8 cellular contexts compared by ENCODE assay signal in the genomic region with DNA sequence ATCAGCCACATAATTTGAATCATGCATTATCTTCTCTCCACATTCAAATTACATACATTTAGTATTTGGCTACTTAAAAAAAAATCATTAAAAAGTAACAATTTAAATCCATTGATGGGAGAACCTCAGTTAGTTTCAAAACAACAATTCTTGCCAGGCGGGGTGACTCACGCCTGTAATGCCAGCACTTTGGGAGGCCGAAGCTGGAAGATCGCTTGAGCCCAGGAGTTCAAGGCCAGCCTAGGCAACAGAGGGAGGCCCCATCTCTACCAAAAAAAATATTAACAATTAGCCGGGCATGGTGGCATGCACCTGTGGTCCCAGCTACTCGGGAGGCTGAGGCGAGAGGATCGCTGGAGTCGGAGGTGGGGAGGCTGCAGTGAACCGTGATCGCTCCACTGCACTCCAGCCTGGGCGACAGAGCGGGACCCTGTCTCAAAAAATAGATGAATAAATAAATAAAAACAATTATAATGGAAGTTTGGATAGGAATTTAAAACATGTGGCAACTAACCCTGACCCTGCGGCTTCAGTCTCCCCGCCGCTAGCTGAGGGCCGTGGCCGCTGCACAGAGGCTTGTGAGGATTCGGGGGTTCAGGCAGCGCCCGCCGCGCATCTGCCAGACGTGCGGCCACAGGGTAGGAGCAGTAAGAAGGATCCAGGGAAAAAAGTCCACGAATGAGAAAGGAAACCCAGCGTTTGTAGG. TPM values are rescaled to one million over a fixed set of nuclear protein-coding genes. Genes with fewer than 3 reads are reported as not detected.
A peak's percentile ranks its signal among the peaks of the same experiment; 100 is the strongest.
DNase-seq lines count a peak whose midpoint lies in the region; ATAC-seq lines count a peak whose summit lies in the region.

No MANE protein-coding gene starts in this region.

- H3K4me3 Mint-ChIP-seq in immature natural killer cell: peak overlapping the region; percentile 86 to 95 (median 93)

- peak overlapping the region; percentile 91 for H3K27ac ChIP-seq in temporal lobe (ENCODE audit: low read depth, low read length)

- peak overlapping the region; percentile 96 to 99 for H3K27ac Mint-ChIP-seq in activated naive CD4-positive, alpha-beta T cell treated with anti-CD3 and anti-CD28 coated beads, Interleukin-2, amount 50 U/mL, for 72 hours
- peak overlapping the region; percentile 95 to 98 (median 96) for H3K27ac Mint-ChIP-seq in immature natural killer cell

- H3K9me3 Mint-ChIP-seq in activated naive CD4-positive, alpha-beta T cell treated with anti-CD3 and anti-CD28 coated beads, Interleukin-2, amount 50 U/mL, for 72 hours: no peaks in the 10 kb centered on the region
- no peaks in the 10 kb centered on the region for H3K9me3 Mint-ChIP-seq in immature natural killer cell

- peaks cover 45 to 85% of the 10 kb centered on the region in 2 donors for H3K4me1 Mint-ChIP-seq in immature natural killer cell

- peak; percentile 2 for DNase-seq in NCI-H1092 treated with DMSO at 0.1 percent for 48 hours (lab: John Stamatoyannopoulos, UW)
- no peak for DNase-seq in NCI-H1092 (lab: John Stamatoyannopoulos, UW)
- DNase-seq in activated naive CD4-positive, alpha-beta T cell treated with anti-CD3 and anti-CD28 coated beads, Interleukin-2, amount 50 U/mL, for 72 hours (ENCODE audit: low spot score in 2 of 2): no peak
- DNase-seq in immature natural killer cell: no peak
- no peak for DNase-seq in HT-29 (ENCODE audit: low spot score)
- no peak for DNase-seq in NCI-H2196 (lab: John Stamatoyannopoulos, UW; ENCODE audit: unreplicated experiment)

- no peak for ATAC-seq in activated naive CD4-positive, alpha-beta T cell treated with anti-CD3 and anti-CD28 coated beads, Interleukin-2, amount 50 U/mL, for 72 hours
- no peak for ATAC-seq in GM19397 (IDR thresholded peaks at IDR 0.05; ENCODE audit: unreplicated experiment)

- peaks cover 9 to 17% (median 17%) of the 10 kb centered on the region in 3 donors for H3K27me3 Mint-ChIP-seq in immature natural killer cell (ENCODE audit: low read depth in 3 of 3)

- peaks cover 14 to 35% of the 10 kb centered on the region in 2 donors for H3K36me3 Mint-ChIP-seq in activated naive CD4-positive, alpha-beta T cell treated with anti-CD3 and anti-CD28 coated beads, Interleukin-2, amount 50 U/mL, for 72 hours
- H3K36me3 Mint-ChIP-seq in immature natural killer cell: peaks cover 0 to 3% (median 0%) of the 10 kb centered on the region in 3 donors

RNA-seq across cellular contexts. Expression of a gene that starts 1.1 kb away (rescaled TPM):
- total RNA-seq in activated naive CD4-positive, alpha-beta T cell treated with anti-CD3 and anti-CD28 coated beads, Interleukin-2, amount 50 U/mL, for 72 hours: 10 to 100 TPM; 28.7 to 38.8 TPM
- 10 to 100 TPM; 14.8 to 27.6 (median 17.6) TPM for polyA plus RNA-seq in immature natural killer cell
- total RNA-seq in temporal lobe: 53.8 TPM
- total RNA-seq in HT-29 (2014; rRNA removed; shearing (Covaris generic)): 1.3 TPM in 2 replicates

Comparison
In these comparisons a context has a peak if more than half of its experiments do, and no peak if none do; other contexts are left out.
1. RNA of a gene that starts 1.1 kb away (total RNA-seq): 53.8 TPM in temporal lobe (single experiment) and 28.7 to 38.8 TPM in activated naive CD4-positive, alpha-beta T cell treated with anti-CD3 and anti-CD28 coated beads, Interleukin-2, amount 50 U/mL, for 72 hours; 1.3 TPM in HT-29; every median in the first group is over 10 times any median in the second.